ENCODE assay signal across 8 cellular contexts in genomic region chrX:108160309-108160708, GRCh38.
"Had no signal": no experiment of that assay in that cellular context is flagged by ENCODE, and none has a peak within 500 bp of the region (broad histone marks: within the 10 kb centered on the region; RNA-seq: fewer than 3 reads in every experiment).

No MANE protein-coding gene starts in this region.

- H3K4me3 ChIP-seq: GM12878 had no signal

- ATAC-seq: GM12878 had no signal

- DNase-seq: GDM1, GF-D8 had no signal

- FAIRE-seq: G401.6, GM12878, GM12891, GM12892, GM18507, GM19239 had no signal
